10 cellular contexts compared by ENCODE assay signal in the genomic region with DNA sequence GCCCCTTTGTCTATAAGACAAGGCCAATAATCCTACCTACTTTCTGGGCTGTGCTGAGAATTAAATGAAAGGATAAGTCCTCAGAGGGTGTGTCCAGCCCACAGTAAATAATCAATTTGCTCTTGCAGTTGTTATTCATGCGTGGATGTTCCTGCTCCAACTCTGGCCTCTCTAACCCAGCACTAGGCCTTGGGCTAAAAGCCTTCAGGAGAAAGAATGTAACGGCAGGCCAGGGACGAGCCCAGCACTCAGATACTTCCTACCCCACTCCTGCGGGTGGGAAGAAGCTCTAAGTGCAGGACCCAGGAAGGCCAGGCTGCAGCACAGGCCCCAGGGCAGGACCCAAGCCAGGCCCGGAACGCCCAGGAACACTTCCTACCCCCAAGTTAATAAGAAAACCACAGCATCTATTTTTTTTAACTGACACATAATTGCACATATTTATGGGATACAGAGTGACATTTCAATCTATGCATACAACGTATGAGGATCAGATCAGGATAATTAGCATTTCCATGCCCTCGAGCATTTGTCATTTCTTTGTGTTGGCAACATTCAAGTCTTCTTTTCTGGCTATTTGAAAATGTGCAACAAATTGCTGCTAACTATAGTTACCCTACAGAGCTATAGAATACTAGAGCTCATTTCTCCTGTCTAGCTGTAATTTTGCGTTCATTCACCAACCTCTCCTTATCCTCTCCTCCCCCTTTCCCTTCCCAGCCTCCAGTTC.
DNase-seq lines count a peak whose midpoint lies in the region; ATAC-seq and TF ChIP-seq lines count a peak whose summit lies in the region.
"Had no signal": no experiment of that assay in that cellular context is flagged by ENCODE, and none has a peak within 500 bp of the region (broad histone marks: within the 10 kb centered on the region; RNA-seq: fewer than 3 reads in every experiment).

No MANE protein-coding gene starts in this region.

- H3K27ac Mint-ChIP-seq in T-helper 2 cell treated with Interferon-gamma antibody and Interleukin-4, amounts not matched to agents 5 μg/mL and 100 μg/mL, for 36 hours, result peak overlapping the region; percentile 88
- peak overlapping the region in 4 of 5 experiments; percentile 28 to 93 (median 64) for H3K27ac Mint-ChIP-seq in brain

- TF ChIP-seq POLR2A in transverse colon (IDR thresholded peaks at IDR 0.05), result no peak
- no peak for TF ChIP-seq POLR2A in body of pancreas (IDR thresholded peaks at IDR 0.05)

- ATAC-seq in body of pancreas (no peak), GM18907 (IDR thresholded peaks at IDR 0.05; ENCODE audit: unreplicated experiment) (no peak)

- no peak for TF ChIP-seq CTCF in brain (conservative IDR thresholded peaks at IDR 0.05)
- TF ChIP-seq CTCF in transverse colon (IDR thresholded peaks at IDR 0.05), result no peak
- TF ChIP-seq CTCF in body of pancreas (IDR thresholded peaks at IDR 0.05), result no peak

- intact Hi-C loops in transverse colon (cut with DNase I; ENCODE audit: low total_unique reads) (no loop called here), body of pancreas (cut with DNase I) (no loop called here)

- H3K4me1 ChIP-seq in mesodermal cell (ENCODE audit: control insufficient read depth, insufficient read depth, low read length, poor library complexity, severe bottlenecking), result peaks cover 15% of the 10 kb centered on the region
- peaks cover 5 to 60% (median 31%) of the 10 kb centered on the region in 4 donors for H3K4me1 ChIP-seq in transverse colon
- peaks cover 4% of the 10 kb centered on the region for H3K4me1 ChIP-seq in body of pancreas

- H3K27me3 ChIP-seq in transverse colon (no peaks in the 10 kb centered on the region), body of pancreas (no peaks in the 10 kb centered on the region)

- peaks cover 17% of the 10 kb centered on the region for H3K36me3 Mint-ChIP-seq in T-helper 2 cell treated with Interferon-gamma antibody and Interleukin-4, amounts not matched to agents 5 μg/mL and 100 μg/mL, for 36 hours (ENCODE audit: low read depth)
- no peaks in the 10 kb centered on the region for H3K36me3 Mint-ChIP-seq in brain

- 90 to 91% methylated on average over 8 to 9 of the region's 9 CpGs for WGBS in mesodermal cell (ENCODE audit: insufficient coverage in 2 of 2), 2 experiments
- 58 to 67% methylated on average over 3 to 9 of the region's 9 CpGs for WGBS in transverse colon (ENCODE audit: low coverage in 1 of 2), 2 donors
- 78 to 98% methylated on average over 8 to 9 of the region's 9 CpGs for WGBS in body of pancreas, 2 donors

- H3K9me3 ChIP-seq in mesodermal cell (ENCODE audit: control insufficient read depth, low read length) (no peaks in the 10 kb centered on the region), transverse colon (no peaks in the 10 kb centered on the region), body of pancreas (no peaks in the 10 kb centered on the region)

- H3K9me3 Mint-ChIP-seq in T-helper 2 cell treated with Interferon-gamma antibody and Interleukin-4, amounts not matched to agents 5 μg/mL and 100 μg/mL, for 36 hours, result peaks cover 3% of the 10 kb centered on the region
- peaks cover 0 to 4% (median 2%) of the 10 kb centered on the region in 5 experiments for H3K9me3 Mint-ChIP-seq in brain

- H3K4me1 Mint-ChIP-seq in T-helper 2 cell treated with Interferon-gamma antibody and Interleukin-4, amounts not matched to agents 5 μg/mL and 100 μg/mL, for 36 hours (ENCODE audit: low read depth), result peaks cover 63% of the 10 kb centered on the region
- peaks cover 36% of the 10 kb centered on the region for H3K4me1 Mint-ChIP-seq in brain

- H3K4me3 ChIP-seq in mesodermal cell (ENCODE audit: extremely low read depth, insufficient read depth, low read length, poor library complexity, severe bottlenecking) (no peak overlapping the region), transverse colon (no peak overlapping the region), body of pancreas (no peak overlapping the region)

- no peak for TF ChIP-seq EP300 in transverse colon (IDR thresholded peaks at IDR 0.05; ENCODE audit: low read depth)

- no peak for DNase-seq in T-helper 2 cell treated with Interferon-gamma antibody and Interleukin-4, amounts not matched to agents 5 μg/mL and 100 μg/mL, for 36 hours (ENCODE audit: low spot score)
- no peak for DNase-seq in T-helper 2 cell
- DNase-seq in transverse colon, result no peak
- DNase-seq in body of pancreas, result no peak
- DNase-seq in islet precursor cell, result no peak
- DNase-seq: NCI-H1436 treated with DMSO at 0.1 percent for 48 hours; stimulated activated naive CD4-positive, alpha-beta T cell treated with Interleukin-2 at 50 U/mL for 16 hours had no signal

- no peaks in the 10 kb centered on the region for H3K27me3 Mint-ChIP-seq in T-helper 2 cell treated with Interferon-gamma antibody and Interleukin-4, amounts not matched to agents 5 μg/mL and 100 μg/mL, for 36 hours (ENCODE audit: low read depth)
- H3K27me3 Mint-ChIP-seq in brain, result peaks cover 6% of the 10 kb centered on the region

- H3K27ac ChIP-seq in mesodermal cell (ENCODE audit: low read depth, low read length, severe bottlenecking) (peak overlapping the region; percentile 72), transverse colon (peak overlapping the region; percentile 79 to 85 (median 82)), body of pancreas (peak overlapping the region in 1 of 4 donors; percentile 35)

- H3K36me3 ChIP-seq in mesodermal cell (ENCODE audit: control insufficient read depth, insufficient read depth, low read length), result no peaks in the 10 kb centered on the region
- no peaks in the 10 kb centered on the region for H3K36me3 ChIP-seq in transverse colon
- no peaks in the 10 kb centered on the region for H3K36me3 ChIP-seq in body of pancreas (replicated peaks in 1 of 2; ENCODE audit: insufficient read depth in 1 of 2, low read depth in 2 of 2)

- H3K4me3 Mint-ChIP-seq in T-helper 2 cell treated with Interferon-gamma antibody and Interleukin-4, amounts not matched to agents 5 μg/mL and 100 μg/mL, for 36 hours, result peak overlapping the region; percentile 47
- H3K4me3 Mint-ChIP-seq in brain, result no peak overlapping the region

- in situ Hi-C loops in transverse colon (cut with MboI; ENCODE audit: low pct_ligation_motif_present in 1 of 4, low pct_unique_long_range_greater_than_20kb in 1 of 4, low sequenced_read_pairs in 3 of 4), result no loop called here
